In the genomic region with DNA sequence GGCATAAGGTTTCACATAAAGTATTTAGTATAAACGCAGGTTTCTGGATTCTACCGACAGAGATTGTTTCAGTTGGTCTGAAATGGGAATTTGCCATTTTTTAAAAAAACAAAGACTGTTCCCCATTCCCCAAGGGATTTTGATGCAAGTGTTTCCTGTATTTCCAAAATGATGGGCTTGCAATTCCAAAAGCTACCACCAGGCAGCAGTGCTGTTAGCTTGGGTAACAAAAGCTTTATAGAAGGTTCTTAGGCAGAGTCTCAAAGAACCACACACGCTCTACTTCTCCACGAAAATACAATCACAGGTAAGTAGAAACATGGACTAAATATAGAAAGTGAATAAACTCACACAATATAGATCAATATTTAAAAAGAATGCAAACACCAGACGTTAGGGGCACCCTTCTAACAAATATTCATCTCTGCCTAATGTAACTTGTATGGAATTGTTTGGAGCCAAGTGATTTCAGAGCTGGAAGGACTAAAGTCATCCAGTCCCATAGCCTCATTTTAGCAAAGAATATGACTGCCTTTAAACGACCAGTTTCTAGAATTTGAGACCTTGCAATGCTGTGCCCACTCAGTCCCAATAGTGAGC, we compare ENCODE assay signal across 9 cellular contexts.
DNase-seq lines count a peak whose midpoint lies in the region; ATAC-seq and TF ChIP-seq lines count a peak whose summit lies in the region.
"Had no signal": no experiment of that assay in that cellular context is flagged by ENCODE, and none has a peak within 500 bp of the region (broad histone marks: within the 10 kb centered on the region; RNA-seq: fewer than 3 reads in every experiment).

No MANE protein-coding gene starts in this region.

- no peaks in the 10 kb centered on the region for H3K27me3 Mint-ChIP-seq in T-helper 2 cell treated with Interferon-gamma antibody and Interleukin-4, amounts not matched to agents 5 μg/mL and 100 μg/mL, for 36 hours (ENCODE audit: low read depth)

- BruUV-seq in OCI-LY7 (replicated peaks; lab: Mats Ljungman, UMichigan): no TSS peak

- DNase-seq in DMS 273 (lab: John Stamatoyannopoulos, UW; ENCODE audit: unreplicated experiment) (peak; percentile 87), H7 (peak; percentile 28), OCI-LY7 (ENCODE audit: low spot score) (peak; percentile 27), dermis microvascular lymphatic vessel endothelial cell (ENCODE audit: low read depth in 2 of 2) (peak; percentile 16 to 62), myocyte (ENCODE audit: low read depth) (peak; percentile 69)
- no peak for DNase-seq in T-helper 2 cell treated with Interferon-gamma antibody and Interleukin-4, amounts not matched to agents 5 μg/mL and 100 μg/mL, for 36 hours (ENCODE audit: low spot score)

- no peak overlapping the region for H3K27ac ChIP-seq in OCI-LY7 (ENCODE audit: low read depth, low read length, poor library complexity, severe bottlenecking)

- POLR2A ChIA-PET in OCI-LY7 (lab: Charles Lee): no interaction called here

- intact Hi-C loops in OCI-LY7 (cut with micrococcal nuclease; ENCODE audit: unreplicated experiment): no loop called here

- H3K4me3 Mint-ChIP-seq in T-helper 2 cell treated with Interferon-gamma antibody and Interleukin-4, amounts not matched to agents 5 μg/mL and 100 μg/mL, for 36 hours: no peak overlapping the region
- H3K4me3 Mint-ChIP-seq: T-helper 1 cell treated with Interleukin-12 subunit alpha and Interleukin-12 subunit beta and Interleukin-4 antibody, amounts not matched to agents 30 μg/mL and 1 μg/mL, for 36 hours had no signal

- no peaks in the 10 kb centered on the region for H4K20me1 ChIP-seq in OCI-LY7 (ENCODE audit: insufficient read depth, low read length)

- no peaks in the 10 kb centered on the region for H3K9me3 Mint-ChIP-seq in T-helper 2 cell treated with Interferon-gamma antibody and Interleukin-4, amounts not matched to agents 5 μg/mL and 100 μg/mL, for 36 hours
- H3K9me3 Mint-ChIP-seq: T-helper 1 cell treated with Interleukin-12 subunit alpha and Interleukin-12 subunit beta and Interleukin-4 antibody, amounts not matched to agents 30 μg/mL and 1 μg/mL, for 36 hours had no signal

- ATAC-seq in GM19328 (IDR thresholded peaks at IDR 0.05; ENCODE audit: unreplicated experiment): no peak
- no peak for ATAC-seq in GM18907 (IDR thresholded peaks at IDR 0.05; ENCODE audit: unreplicated experiment)

- H3K4me1 Mint-ChIP-seq in T-helper 2 cell treated with Interferon-gamma antibody and Interleukin-4, amounts not matched to agents 5 μg/mL and 100 μg/mL, for 36 hours (ENCODE audit: low read depth): no peaks in the 10 kb centered on the region

- no peaks in the 10 kb centered on the region for H3K9me3 ChIP-seq in OCI-LY7 (ENCODE audit: low read length)

- no peaks in the 10 kb centered on the region for H3K27me3 ChIP-seq in H7 (ENCODE audit: control insufficient read depth, insufficient read depth, low read length)

- no peak overlapping the region for H2AFZ ChIP-seq in OCI-LY7 (ENCODE audit: low read length)

- CTCF ChIA-PET in OCI-LY7 (lab: Charles Lee; ENCODE audit: unreplicated experiment): no interaction called here

- no peaks in the 10 kb centered on the region for H3K9me2 ChIP-seq in OCI-LY7 (ENCODE audit: insufficient read depth, low read length)

- no peaks in the 10 kb centered on the region for H3K79me2 ChIP-seq in OCI-LY7 (ENCODE audit: insufficient read depth, low read depth, low read length)

- no peaks in the 10 kb centered on the region for H3K4me1 ChIP-seq in OCI-LY7 (ENCODE audit: insufficient read depth, low read length, poor library complexity, severe bottlenecking)

- H3K36me3 ChIP-seq in H7 (replicated peaks; ENCODE audit: control insufficient read depth, insufficient read depth, low read length) (no peaks in the 10 kb centered on the region), OCI-LY7 (ENCODE audit: insufficient read depth, low read length) (no peaks in the 10 kb centered on the region)

- no peaks in the 10 kb centered on the region for H3K36me3 Mint-ChIP-seq in T-helper 2 cell treated with Interferon-gamma antibody and Interleukin-4, amounts not matched to agents 5 μg/mL and 100 μg/mL, for 36 hours (ENCODE audit: low read depth)

- H3K4me3 ChIP-seq in H7 (ENCODE audit: insufficient read depth, low read depth, low read length): no peak overlapping the region
- no peak overlapping the region for H3K4me3 ChIP-seq in OCI-LY7 (ENCODE audit: low read depth, low read length, poor library complexity, severe bottlenecking)

- H3K27ac Mint-ChIP-seq in T-helper 2 cell treated with Interferon-gamma antibody and Interleukin-4, amounts not matched to agents 5 μg/mL and 100 μg/mL, for 36 hours: no peak overlapping the region
- H3K27ac Mint-ChIP-seq: T-helper 1 cell treated with Interleukin-12 subunit alpha and Interleukin-12 subunit beta and Interleukin-4 antibody, amounts not matched to agents 30 μg/mL and 1 μg/mL, for 36 hours had no signal

- peak; percentile 81 for TF ChIP-seq CTCF in OCI-LY7 (conservative IDR thresholded peaks at IDR 0.05; ENCODE audit: low read length)

- no peak overlapping the region for H3K4me2 ChIP-seq in OCI-LY7 (ENCODE audit: low read length)
